In genomic region chr11:40867991-40868685, GRCh38 we compare ENCODE assay signal across 17 cellular contexts.
"Had no signal": no experiment of that assay in that cellular context is flagged by ENCODE, and none has a peak within 500 bp of the region (broad histone marks: within the 10 kb centered on the region; RNA-seq: fewer than 3 reads in every experiment).

No MANE protein-coding gene starts in this region.

- H3K79me2 ChIP-seq: parathyroid adenoma had no signal

- H3K9ac ChIP-seq: parathyroid adenoma had no signal

- H3K4me3 Mint-ChIP-seq: activated CD4-positive, alpha-beta T cell treated with anti-CD3 and anti-CD28 coated beads, Interleukin-2, amount 10 ng/mL, durations not matched to agents 7 days and 5 days; activated naive CD4-positive, alpha-beta T cell treated with anti-CD3 and anti-CD28 coated beads, Interleukin-2, amount 50 U/mL, for 24 hours; activated T-cell treated with anti-CD3 and anti-CD28 coated beads, Interleukin-2, amount 50 U/mL, for 72 hours; natural killer cell had no signal

- H3K36me3 Mint-ChIP-seq: activated naive CD4-positive, alpha-beta T cell treated with anti-CD3 and anti-CD28 coated beads, Interleukin-2, amount 50 U/mL, for 24 hours; natural killer cell had no signal

- H3K27me3 Mint-ChIP-seq: activated CD4-positive, alpha-beta T cell treated with anti-CD3 and anti-CD28 coated beads, Interleukin-2, amount 10 ng/mL, durations not matched to agents 7 days and 5 days; activated naive CD4-positive, alpha-beta T cell treated with anti-CD3 and anti-CD28 coated beads, Interleukin-2, amount 50 U/mL, for 24 hours had no signal

- H3K4me1 ChIP-seq: ascending aorta, heart right ventricle, parathyroid adenoma, tibial nerve had no signal

- H3K36me3 ChIP-seq: ascending aorta, cardiac muscle cell, heart right ventricle, tibial nerve had no signal

- FAIRE-seq: frontal cortex had no signal

- H3K27me3 ChIP-seq: ascending aorta, cardiac muscle cell, heart right ventricle, tibial nerve had no signal

- ATAC-seq: activated CD4-positive, CD25-positive, alpha-beta regulatory T cell treated with anti-CD3 and anti-CD28 coated beads, Interleukin-2, amount 50 U/mL, for 24 hours; activated T-cell treated with anti-CD3 and anti-CD28 coated beads, Interleukin-2, amount 50 U/mL, for 72 hours; heart right ventricle; natural killer cell had no signal

- DNase-seq: activated CD4-positive, alpha-beta T cell treated with anti-CD3 and anti-CD28 coated beads, Interleukin-2, amount 10 ng/mL, durations not matched to agents 7 days and 5 days; activated CD8-positive, alpha-beta memory T cell treated with anti-CD3 and anti-CD28 coated beads, Interleukin-2, amount 50 U/mL, for 48 hours; activated effector memory CD4-positive, alpha-beta T cell treated with anti-CD3 and anti-CD28 coated beads, Interleukin-2, amount 50 U/mL, for 16 hours; activated T-cell treated with anti-CD3 and anti-CD28 coated beads, Interleukin-2, amount 50 U/mL, for 72 hours; dermis blood vessel endothelial cell; effector memory CD4-positive, alpha-beta T cell; heart right ventricle; natural killer cell; stimulated activated CD4-positive, alpha-beta T cell treated with anti-CD3 and anti-CD28 coated beads, Interleukin-1b, Interleukin-23, amount 100 ng/mL, for 48 hours; stimulated activated naive CD4-positive, alpha-beta T cell treated with Interleukin-2 at 50 U/mL for 16 hours had no signal

- H3K9me3 ChIP-seq: ascending aorta, tibial nerve had no signal

- H3K4me3 ChIP-seq: ascending aorta, cardiac muscle cell, heart right ventricle, tibial nerve had no signal

- H3K27ac Mint-ChIP-seq: activated CD4-positive, alpha-beta T cell treated with anti-CD3 and anti-CD28 coated beads, Interleukin-2, amount 10 ng/mL, durations not matched to agents 7 days and 5 days; activated naive CD4-positive, alpha-beta T cell treated with anti-CD3 and anti-CD28 coated beads, Interleukin-2, amount 50 U/mL, for 24 hours; activated T-cell treated with anti-CD3 and anti-CD28 coated beads, Interleukin-2, amount 50 U/mL, for 72 hours; natural killer cell had no signal

- H3K27ac ChIP-seq: ascending aorta, cardiac muscle cell, heart right ventricle, parathyroid adenoma, tibial nerve had no signal

- H2AFZ ChIP-seq: parathyroid adenoma had no signal

- H3K4me1 Mint-ChIP-seq: activated CD4-positive, alpha-beta T cell treated with anti-CD3 and anti-CD28 coated beads, Interleukin-2, amount 10 ng/mL, durations not matched to agents 7 days and 5 days; activated naive CD4-positive, alpha-beta T cell treated with anti-CD3 and anti-CD28 coated beads, Interleukin-2, amount 50 U/mL, for 24 hours; natural killer cell had no signal
